8 cellular contexts compared by ENCODE assay signal in genomic region chr6:88963139-88964090, GRCh38. TPM values are rescaled to one million over a fixed set of nuclear protein-coding genes. Genes with fewer than 3 reads are reported as not detected.
DNase-seq lines count a peak whose midpoint lies in the region; ATAC-seq and TF ChIP-seq lines count a peak whose summit lies in the region.

RNGTT (minus strand) TSS chr6:88963618; CDS start chr6:88963409, 209 bp downstream.

- no peaks in the 10 kb centered on the region for H3K36me3 ChIP-seq in esophagus (ENCODE audit: control insufficient read depth in 2 of 2, insufficient read depth in 2 of 2, low read length in 1 of 2)
- no peaks in the 10 kb centered on the region for H3K36me3 ChIP-seq in mucosa of stomach (ENCODE audit: control insufficient read depth, insufficient read depth, low read length)

- DNase-seq in DMS153 treated with DMSO at 0.1 percent for 48 hours (lab: John Stamatoyannopoulos, UW; ENCODE audit: unreplicated experiment) (peak; percentile 99), KBM-7 (peak; percentile 99)
- peak; percentile 99 for DNase-seq in activated T-cell treated with anti-CD3 and anti-CD28 coated beads, Interleukin-2, amount 50 U/mL, for 24 hours
- DNase-seq in stimulated activated CD8-positive, alpha-beta memory T cell treated with anti-CD3 and anti-CD28 coated beads, Interleukin-7, amount 100 ng/mL, for 1 hour (ENCODE audit: low read depth in 2 of 2) = peak; percentile 95

- peaks cover 45% of the 10 kb centered on the region for H3K4me1 Mint-ChIP-seq in activated T-cell treated with anti-CD3 and anti-CD28 coated beads, Interleukin-2, amount 50 U/mL, for 24 hours (ENCODE audit: low read depth)

- no peaks in the 10 kb centered on the region for H3K27me3 ChIP-seq in esophagus (ENCODE audit: control insufficient read depth in 1 of 2, insufficient read depth in 2 of 2, low read length in 2 of 2)
- H3K27me3 ChIP-seq in mucosa of stomach (ENCODE audit: control insufficient read depth, insufficient read depth, low read length) = no peaks in the 10 kb centered on the region

- H3K27me3 Mint-ChIP-seq in activated T-cell treated with anti-CD3 and anti-CD28 coated beads, Interleukin-2, amount 50 U/mL, for 24 hours = no peaks in the 10 kb centered on the region

- H3K9ac ChIP-seq in mucosa of stomach (ENCODE audit: low read length) = peak within 1 kb of the TSS; percentile 97

- in situ Hi-C loops in KBM-7 (cut with MboI; ENCODE audit: low pct_unique_long_range_greater_than_20kb, low sequenced_read_pairs) = no loop called here

- H3K9me3 ChIP-seq in esophagus (ENCODE audit: control insufficient read depth in 2 of 2, insufficient read depth in 1 of 2, low read depth in 1 of 2, low read length in 1 of 2) = peaks cover 0 to 2% of the 10 kb centered on the region in 2 donors
- no peaks in the 10 kb centered on the region for H3K9me3 ChIP-seq in mucosa of stomach (ENCODE audit: control insufficient read depth, low read length)

- peaks cover 6% of the 10 kb centered on the region for H3K9me3 Mint-ChIP-seq in activated T-cell treated with anti-CD3 and anti-CD28 coated beads, Interleukin-2, amount 50 U/mL, for 24 hours

- 0% methylated on average over 74 of the region's 74 CpGs for WGBS in esophagus, 2 donors

- H3K4me1 ChIP-seq in esophagus (ENCODE audit: control insufficient read depth in 2 of 2, insufficient read depth in 2 of 2, low read length in 1 of 2) (peaks cover 0 to 4% of the 10 kb centered on the region in 2 donors), mucosa of stomach (ENCODE audit: control insufficient read depth, insufficient read depth, low read length) (peaks cover 7% of the 10 kb centered on the region)

- H3K27ac Mint-ChIP-seq in activated T-cell treated with anti-CD3 and anti-CD28 coated beads, Interleukin-2, amount 50 U/mL, for 24 hours = peak within 1 kb of the TSS; percentile 97

- peak within 1 kb of the TSS; percentile 91 to 94 for H3K27ac ChIP-seq in esophagus (ENCODE audit: low read depth in 2 of 2, low read length in 1 of 2)

- H3K4me3 ChIP-seq in esophagus (ENCODE audit: low read depth in 1 of 2, low read length in 2 of 2) = peak within 1 kb of the TSS; percentile 89 to 98
- peak within 1 kb of the TSS; percentile 94 for H3K4me3 ChIP-seq in mucosa of stomach (ENCODE audit: low read length)

- H3K36me3 Mint-ChIP-seq in activated T-cell treated with anti-CD3 and anti-CD28 coated beads, Interleukin-2, amount 50 U/mL, for 24 hours (ENCODE audit: low read depth) = peaks cover 25% of the 10 kb centered on the region

- peak within 1 kb of the TSS; percentile 99 for H3K4me3 Mint-ChIP-seq in activated T-cell treated with anti-CD3 and anti-CD28 coated beads, Interleukin-2, amount 50 U/mL, for 24 hours

- ATAC-seq in GM21717 (IDR thresholded peaks at IDR 0.05; ENCODE audit: unreplicated experiment) = peak; percentile 95

TF ChIP-seq in PFSK-1, 5 proteins besides CTCF, POLR2A, EP300 and RAD21:
- TF ChIP-seq REST (IDR thresholded peaks at IDR 0.05; ENCODE audit: insufficient read depth in 1 of 2, low read depth in 2 of 2, low read length in 2 of 2) (no peak), FOXP2 (optimal IDR thresholded peaks at IDR 0.05; ENCODE audit: borderline replicate concordance, extremely low read depth, extremely low read length, insufficient read depth) (peak; percentile 69), TAF1 (IDR thresholded peaks at IDR 0.05; ENCODE audit: borderline replicate concordance, insufficient read depth, low read length) (peak; percentile 51; the same call in 1 of the 2 replicates), POLR2AphosphoS5 (IDR thresholded peaks at IDR 0.05; ENCODE audit: low read depth, low read length) (peak; percentile 93), SIN3A (IDR thresholded peaks at IDR 0.05; ENCODE audit: borderline replicate concordance, insufficient read depth, low read length) (peak; percentile 80; the same call in 1 of the 2 replicates)

RNA-seq across cellular contexts. Expression of gene RNGTT, which starts in this region (rescaled TPM):
- polyA plus RNA-seq in PFSK-1 (2012; ENCODE audit: insufficient read length, low read depth) = 7.3 TPM
- 1 to 10 TPM; 3.9 to 5.2 TPM for polyA plus RNA-seq in esophagus

Comparison
In these comparisons a context has a peak if more than half of its experiments do, and no peak if none do; other contexts are left out.
1. Peak in every context shown above with its lines: DNase-seq, ATAC-seq, H3K4me3 ChIP-seq and H3K27ac ChIP-seq.